In the genomic region with DNA sequence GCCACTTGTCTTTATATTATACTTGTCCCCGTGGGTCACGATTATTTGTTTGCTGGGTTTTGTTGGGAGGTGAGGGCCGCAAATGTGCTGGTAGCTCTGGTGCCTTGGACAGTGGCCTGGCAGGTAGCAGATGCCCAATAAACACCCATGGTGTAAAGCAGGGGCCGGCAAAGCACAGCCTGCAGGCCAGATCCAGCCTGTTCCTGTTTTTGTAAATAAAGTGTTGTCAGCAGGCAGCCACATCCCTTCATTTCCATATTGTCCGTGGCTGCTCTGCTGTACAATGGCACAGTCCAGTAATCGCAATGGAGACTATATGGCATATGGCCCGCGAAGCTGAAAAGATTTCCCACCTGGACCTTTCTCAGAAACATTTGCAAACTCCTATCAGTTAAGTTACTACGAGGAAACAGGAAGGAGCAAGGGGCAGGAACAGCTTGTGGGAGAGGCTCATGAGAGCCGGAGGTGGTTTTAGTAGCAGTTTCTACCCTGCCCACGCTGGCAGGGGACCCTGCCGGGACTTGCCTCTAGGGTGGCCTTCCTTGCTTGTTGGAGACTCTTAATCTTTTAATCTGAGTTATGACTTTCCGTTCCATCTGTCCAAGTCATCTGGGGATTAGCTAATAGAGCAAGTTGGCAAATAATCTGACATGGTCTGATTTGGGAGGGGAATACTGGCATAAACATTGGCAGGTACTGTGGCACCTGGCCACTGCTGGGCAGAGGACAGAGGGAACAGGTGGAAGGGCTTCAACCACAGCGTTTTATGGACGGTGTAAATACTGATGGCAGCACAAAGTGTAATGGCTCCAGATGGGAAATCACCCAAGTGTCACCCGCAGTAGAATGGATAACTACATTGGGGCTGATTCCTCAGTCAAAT, we compare ENCODE assay signal across 10 cellular contexts. TPM values are rescaled to one million over a fixed set of nuclear protein-coding genes. Genes with fewer than 3 reads are reported as not detected.
DNase-seq lines count a peak whose midpoint lies in the region; ATAC-seq, FAIRE-seq and TF ChIP-seq lines count a peak whose summit lies in the region.
"Had no signal": no experiment of that assay in that cellular context is flagged by ENCODE, and none has a peak within 500 bp of the region (broad histone marks: within the 10 kb centered on the region; RNA-seq: fewer than 3 reads in every experiment).

No MANE protein-coding gene starts in this region.

- no peak for FAIRE-seq in pancreas (lab: Jason Lieb, UNC)
- FAIRE-seq: HTR-8/SVneo had no signal

- H3K4me3 ChIP-seq in GM12865 (ENCODE audit: low read depth, low read length) (no peak overlapping the region), NB4 (ENCODE audit: low read depth, low read length) (no peak overlapping the region), pancreas (no peak overlapping the region)

- intact Hi-C loops in pancreas (cut with DNase I): no loop called here

- DNase-seq in GM12865 (ENCODE audit: low read depth) (peak; percentile 13), NB4 (ENCODE audit: low read depth) (peak; percentile 45), caudate nucleus (lab: John Stamatoyannopoulos, UW) (peak in 1 of 61 donors; percentile 57), pancreas (peak in 1 of 6 donors; percentile 29), iPS-NIHi11 (ENCODE audit: low spot score) (no peak), dermis blood vessel endothelial cell (no peak), pons (ENCODE audit: low spot score) (no peak)
- DNase-seq: activated T-cell treated with anti-CD3 and anti-CD28 coated beads, Interleukin-2, amount 50 U/mL, for 48 hours had no signal

- no peaks in the 10 kb centered on the region for H3K27me3 ChIP-seq in pancreas

- WGBS in pancreas, 2 donors: 35 to 45% methylated on average over 16 of the region's 16 CpGs

- no peak for TF ChIP-seq CTCF in GM12865 (IDR thresholded peaks at IDR 0.05; ENCODE audit: insufficient read depth, low read depth, low read length, missing control alignments)
- TF ChIP-seq CTCF in NB4 (IDR thresholded peaks at IDR 0.05; ENCODE audit: low read depth, low read length): no peak
- TF ChIP-seq CTCF in pancreas (IDR thresholded peaks at IDR 0.05): no peak

- peak; percentile 66 to 78 (median 74) for ATAC-seq in pancreas
- no peak for ATAC-seq in HG03565 (IDR thresholded peaks at IDR 0.05; ENCODE audit: unreplicated experiment)

- H3K27ac ChIP-seq in caudate nucleus (ENCODE audit: low read depth, low read length): peak overlapping the region; percentile 67
- peak overlapping the region in 2 of 4 donors; percentile 51 to 75 for H3K27ac ChIP-seq in pancreas

- H3K36me3 ChIP-seq in pancreas: no peaks in the 10 kb centered on the region

- no peaks in the 10 kb centered on the region for H3K9me3 ChIP-seq in pancreas

- TF ChIP-seq POLR2A in NB4 (IDR thresholded peaks at IDR 0.05; ENCODE audit: extremely low read depth, insufficient read length): no peak

- no peaks in the 10 kb centered on the region for H3K4me1 ChIP-seq in pancreas

RNA-seq across cellular contexts. Expression of a gene that starts 19.6 kb away (rescaled TPM):
- total RNA-seq in pancreas (1 to 10 TPM; 1.3 to 4.0 (median 2.4) TPM), dermis blood vessel endothelial cell (6.5 and 9.6 TPM in 2 replicates)
- polyA plus RNA-seq in pancreas: 1 to 10 TPM in 1 of 2 donors, under 1 TPM in 1; 0.57 to 3.3 TPM

Comparison
In these comparisons a context has a peak if more than half of its experiments do, and no peak if none do; other contexts are left out.
1. DNase-seq: peak in GM12865 (single experiment) and NB4 (single experiment); none in iPS-NIHi11 (single experiment), dermis blood vessel endothelial cell (single experiment) and pons (single experiment).